ENCODE assay signal across 8 cellular contexts in genomic region chr3:53160660-53161344, GRCh38. TPM values are rescaled to one million over a fixed set of nuclear protein-coding genes. Genes with fewer than 3 reads are reported as not detected.
A peak's percentile ranks its signal among the peaks of the same experiment; 100 is the strongest.
DNase-seq lines count a peak whose midpoint lies in the region; ATAC-seq and TF ChIP-seq lines count a peak whose summit lies in the region.

Gene PRKCD (plus strand): TSS chr3:53161209. CDS start chr3:53178423, 17,214 bp downstream.

- peak within 1 kb of the TSS; percentile 79 for H3K4me3 Mint-ChIP-seq in activated CD4-positive, alpha-beta T cell treated with anti-CD3 and anti-CD28 coated beads, Interleukin-2, amount 10 ng/mL, durations not matched to agents 7 days and 5 days
- peak within 1 kb of the TSS; percentile 82 for H3K4me3 Mint-ChIP-seq in dendritic cell treated with granulocyte-macrophage colony-stimulating factor and Interleukin-4, amounts not matched to agents 40 ng/mL and 50 ng/mL, for 4 days

- WGBS in liver = under 1% methylated on average over 69 of the region's 69 CpGs

- H3K27me3 ChIP-seq in liver (ENCODE audit: control insufficient read depth in 4 of 4, insufficient read depth in 4 of 4, low read length in 3 of 4) = no peaks in the 10 kb centered on the region

- POLR2A ChIA-PET in activated CD4-positive, alpha-beta T cell treated with anti-CD3 and anti-CD28 coated beads, Interleukin-2, amount 10 ng/mL, durations not matched to agents 7 days and 5 days (lab: Charles Lee) = no interaction called here

- intact Hi-C loops in dendritic cell treated with granulocyte-macrophage colony-stimulating factor and Interleukin-4, amounts not matched to agents 40 ng/mL and 50 ng/mL, for 4 days (cut with micrococcal nuclease) = loop anchor here (2.0 to 5.0 kb wide), 3 partner anchors 18 to 36 kb away; no protein-coding TSS in a partner anchor

- H3K4me1 ChIP-seq in liver (ENCODE audit: control insufficient read depth in 4 of 4, insufficient read depth in 4 of 4, low read length in 3 of 4) = peaks cover 13 to 35% (median 29%) of the 10 kb centered on the region in 4 donors

- ATAC-seq in HG02885 (IDR thresholded peaks at IDR 0.05; ENCODE audit: poor library complexity, unreplicated experiment) = peak; percentile 55

- peaks cover 22% of the 10 kb centered on the region for H3K4me1 Mint-ChIP-seq in activated CD4-positive, alpha-beta T cell treated with anti-CD3 and anti-CD28 coated beads, Interleukin-2, amount 10 ng/mL, durations not matched to agents 7 days and 5 days
- H3K4me1 Mint-ChIP-seq in dendritic cell treated with granulocyte-macrophage colony-stimulating factor and Interleukin-4, amounts not matched to agents 40 ng/mL and 50 ng/mL, for 4 days (ENCODE audit: low read depth) = peaks cover 82% of the 10 kb centered on the region

- peaks cover 36% of the 10 kb centered on the region for H3K27me3 Mint-ChIP-seq in activated CD4-positive, alpha-beta T cell treated with anti-CD3 and anti-CD28 coated beads, Interleukin-2, amount 10 ng/mL, durations not matched to agents 7 days and 5 days
- H3K27me3 Mint-ChIP-seq in dendritic cell treated with granulocyte-macrophage colony-stimulating factor and Interleukin-4, amounts not matched to agents 40 ng/mL and 50 ng/mL, for 4 days = peaks cover 17% of the 10 kb centered on the region

- H3K9ac ChIP-seq in liver (ENCODE audit: low read depth in 1 of 2, low read length in 2 of 2) = peak within 1 kb of the TSS in 1 of 2 donors; percentile 51

- H3K27ac Mint-ChIP-seq in activated CD4-positive, alpha-beta T cell treated with anti-CD3 and anti-CD28 coated beads, Interleukin-2, amount 10 ng/mL, durations not matched to agents 7 days and 5 days = peak within 1 kb of the TSS; percentile 87
- H3K27ac Mint-ChIP-seq in dendritic cell treated with granulocyte-macrophage colony-stimulating factor and Interleukin-4, amounts not matched to agents 40 ng/mL and 50 ng/mL, for 4 days = peak within 1 kb of the TSS; percentile 98

- TF ChIP-seq CTCF in liver (IDR thresholded peaks at IDR 0.05; ENCODE audit: low read depth, low read length, missing input control) = peak; percentile 53

- no peaks in the 10 kb centered on the region for H3K9me3 ChIP-seq in liver (ENCODE audit: control insufficient read depth in 4 of 4, low read length in 3 of 4)

- H3K36me3 Mint-ChIP-seq in activated CD4-positive, alpha-beta T cell treated with anti-CD3 and anti-CD28 coated beads, Interleukin-2, amount 10 ng/mL, durations not matched to agents 7 days and 5 days (ENCODE audit: low read depth) = no peaks in the 10 kb centered on the region
- H3K36me3 Mint-ChIP-seq in dendritic cell treated with granulocyte-macrophage colony-stimulating factor and Interleukin-4, amounts not matched to agents 40 ng/mL and 50 ng/mL, for 4 days (ENCODE audit: low read depth) = peaks cover 52% of the 10 kb centered on the region

- H3K4me3 ChIP-seq in liver (ENCODE audit: low read depth in 1 of 3, low read length in 3 of 3) = peak within 1 kb of the TSS; percentile 56 to 84 (median 60)

- peak within 1 kb of the TSS; percentile 65 to 70 for H3K27ac ChIP-seq in liver (ENCODE audit: low read depth in 1 of 2, low read length in 2 of 2)

- no peaks in the 10 kb centered on the region for H3K9me3 Mint-ChIP-seq in activated CD4-positive, alpha-beta T cell treated with anti-CD3 and anti-CD28 coated beads, Interleukin-2, amount 10 ng/mL, durations not matched to agents 7 days and 5 days
- no peaks in the 10 kb centered on the region for H3K9me3 Mint-ChIP-seq in dendritic cell treated with granulocyte-macrophage colony-stimulating factor and Interleukin-4, amounts not matched to agents 40 ng/mL and 50 ng/mL, for 4 days

- DNase-seq in SIG-M5 treated with dmso at 0.1 percent for 504 hours (lab: John Stamatoyannopoulos, UW; ENCODE audit: unreplicated experiment) = peak; percentile 72
- DNase-seq in SIG-M5 (lab: John Stamatoyannopoulos, UW) = no peak
- DNase-seq in NCI-H2171 treated with DMSO at 0.1 percent for 48 hours (lab: John Stamatoyannopoulos, UW) = peak; percentile 47
- peak; percentile 77 for DNase-seq in activated CD4-positive, alpha-beta T cell treated with anti-CD3 and anti-CD28 coated beads, Interleukin-2, amount 10 ng/mL, durations not matched to agents 7 days and 5 days
- peak; percentile 81 for DNase-seq in stimulated activated CD4-positive, alpha-beta T cell treated with anti-CD3 and anti-CD28 coated beads, Interleukin-4, amount 100 ng/mL, for 1 hour

- peak in 1 of 2 donors; percentile 55 for TF ChIP-seq RAD21 in liver (IDR thresholded peaks at IDR 0.05)

- H3K36me3 ChIP-seq in liver (ENCODE audit: control insufficient read depth in 4 of 4, insufficient read depth in 3 of 4, low read depth in 1 of 4, low read length in 3 of 4) = no peaks in the 10 kb centered on the region

- CTCF ChIA-PET in activated CD4-positive, alpha-beta T cell treated with anti-CD3 and anti-CD28 coated beads, Interleukin-2, amount 10 ng/mL, durations not matched to agents 7 days and 5 days (lab: Charles Lee) = interaction anchor here (0.6 to 1.8 kb wide), 12 partner anchors 11 to 434 kb away, joined by 3 to 7 read pairs (median 4); no protein-coding TSS in a partner anchor

TF ChIP-seq in liver, 16 proteins besides CTCF, POLR2A, EP300 and RAD21:
- TF ChIP-seq RXRA (IDR thresholded peaks at IDR 0.05) = peak; percentile 11 to 22
- no peak for TF ChIP-seq HNF4G (IDR thresholded peaks at IDR 0.05)
- TF ChIP-seq YY1 (IDR thresholded peaks at IDR 0.05) = peak; percentile 35
- TF ChIP-seq HNF4A (conservative IDR thresholded peaks at IDR 0.05) = peak; percentile 65
- peak; percentile 60 to 81 for TF ChIP-seq EGR1 (IDR thresholded peaks at IDR 0.05; ENCODE audit: low read depth in 2 of 2)
- TF ChIP-seq SP1 (IDR thresholded peaks at IDR 0.05) = peak; percentile 60

RNA-seq across cellular contexts. Expression of gene PRKCD, which starts in this region (rescaled TPM):
- 10 to 100 TPM; 19.9 to 23.5 TPM for total RNA-seq in activated CD4-positive, alpha-beta T cell treated with anti-CD3 and anti-CD28 coated beads, Interleukin-2, amount 10 ng/mL, durations not matched to agents 7 days and 5 days
- total RNA-seq in liver = 1 to 10 TPM; 3.8 to 7.3 TPM
- 1 to 10 TPM; 3.1 TPM for polyA plus RNA-seq in liver
